In the genomic region with DNA sequence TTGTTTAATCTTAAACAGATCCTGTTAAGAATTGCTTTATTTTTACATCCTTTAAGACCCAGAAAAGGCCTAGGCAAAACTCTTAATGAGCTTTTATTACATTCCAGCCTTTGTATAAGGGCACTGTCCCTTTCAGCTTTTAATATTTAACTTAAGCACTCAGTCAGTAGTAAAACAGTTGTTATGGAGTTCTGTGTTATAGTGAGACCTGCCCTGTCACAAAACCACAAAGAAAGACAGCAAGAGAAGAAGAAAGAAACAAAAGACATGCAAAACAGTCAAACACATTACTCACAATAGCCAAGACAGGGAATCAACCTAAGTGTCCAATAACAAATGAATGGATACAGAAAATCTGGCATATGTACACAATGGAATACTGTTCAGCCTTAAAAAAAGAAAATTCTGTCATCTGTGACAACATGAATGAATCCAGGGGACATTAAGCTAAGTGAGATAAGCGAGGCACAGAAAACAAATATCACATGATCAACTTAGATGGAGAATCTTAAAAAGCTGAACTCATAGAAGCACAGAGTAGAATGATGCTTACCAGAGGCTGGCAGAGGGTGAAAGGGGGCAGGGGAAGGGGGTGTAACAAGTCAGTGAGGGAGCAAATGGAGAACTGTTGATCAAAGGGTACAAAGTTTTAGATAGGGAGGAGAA, we compare ENCODE assay signal across 22 cellular contexts.
DNase-seq lines count a peak whose midpoint lies in the region; ATAC-seq lines count a peak whose summit lies in the region.
"Had no signal": no experiment of that assay in that cellular context is flagged by ENCODE, and none has a peak within 500 bp of the region (broad histone marks: within the 10 kb centered on the region; RNA-seq: fewer than 3 reads in every experiment).

No MANE protein-coding gene starts in this region.

- no peaks in the 10 kb centered on the region for H3F3A ChIP-seq in GM23248 (ENCODE audit: insufficient read depth)

- no peaks in the 10 kb centered on the region for H3K79me2 ChIP-seq in GM23248 (ENCODE audit: insufficient read depth)

- H3K4me1 ChIP-seq in HUES48 (ENCODE audit: control insufficient read depth, insufficient read depth, low read length), result peaks cover 19% of the 10 kb centered on the region
- no peaks in the 10 kb centered on the region for H3K4me1 ChIP-seq in GM23248 (ENCODE audit: insufficient read depth)
- H3K4me1 ChIP-seq: ascending aorta, Peyer's patch, suprapubic skin had no signal

- H3K4me3 ChIP-seq in HUES48 (ENCODE audit: low read depth, low read length) (no peak overlapping the region), GM23248 (no peak overlapping the region)
- H3K4me3 ChIP-seq: ascending aorta, Peyer's patch, suprapubic skin had no signal

- H3K9me3 ChIP-seq in HUES48 (ENCODE audit: control insufficient read depth, insufficient read depth, low read length), result no peaks in the 10 kb centered on the region
- no peaks in the 10 kb centered on the region for H3K9me3 ChIP-seq in GM23248 (ENCODE audit: low read depth)
- H3K9me3 ChIP-seq: ascending aorta, Peyer's patch, suprapubic skin had no signal

- H3K27ac ChIP-seq in HUES48 (ENCODE audit: low read depth, low read length), result peak overlapping the region; percentile 66
- H3K27ac ChIP-seq in GM23248, result no peak overlapping the region
- H3K27ac ChIP-seq: ascending aorta, Peyer's patch, suprapubic skin had no signal

- H2AFZ ChIP-seq in GM23248, result no peak overlapping the region

- H3K36me3 ChIP-seq in HUES48 (ENCODE audit: control insufficient read depth, insufficient read depth, low read length) (no peaks in the 10 kb centered on the region), GM23248 (ENCODE audit: low read depth) (no peaks in the 10 kb centered on the region)
- H3K36me3 ChIP-seq: ascending aorta, Peyer's patch, suprapubic skin had no signal

- H4K20me1 ChIP-seq in GM23248 (ENCODE audit: insufficient read depth), result no peaks in the 10 kb centered on the region

- DNase-seq in kidney tubule cell (ENCODE audit: low spot score), result peak; percentile 80
- peak; percentile 94 for DNase-seq in renal cortical epithelial cell (ENCODE audit: low read depth)
- DNase-seq in GM23248, result no peak
- no peak for DNase-seq in activated T-cell treated with anti-CD3 and anti-CD28 coated beads, Interleukin-2, amount 50 U/mL, for 1 hour
- no peak for DNase-seq in cerebellar nuclear complex (lab: John Stamatoyannopoulos, UW)
- DNase-seq: activated CD4-positive, CD25-positive, alpha-beta regulatory T cell; activated CD8-positive, alpha-beta T cell treated with anti-CD3 and anti-CD28 coated beads for 36 hours; activated naive CD4-positive, alpha-beta T cell treated with anti-CD3 and anti-CD28 coated beads, Interleukin-2, amount 50 U/mL, for 16 hours; activated T-cell treated with anti-CD3 and anti-CD28 coated beads, Interleukin-2, amount 50 U/mL, for 4 hours; CD4-positive, alpha-beta memory T cell; effector memory CD8-positive, alpha-beta T cell; KG1; NCI-H187; NCI-H2227 treated with DMSO at 0.1 percent for 48 hours; Peyer's patch; stimulated activated CD4-positive, alpha-beta T cell treated with anti-CD3 and anti-CD28 coated beads, Interleukin-12 subunit alpha, Interleukin-12 subunit beta, amount 100 ng/mL, for 4 hours; T-helper 9 cell had no signal

- H3K9ac ChIP-seq in HUES48 (ENCODE audit: low read depth, low read length) (no peak overlapping the region), GM23248 (no peak overlapping the region)

- no peaks in the 10 kb centered on the region for H3K9me2 ChIP-seq in GM23248 (ENCODE audit: insufficient read depth)

- H3K4me2 ChIP-seq in GM23248 (ENCODE audit: unreplicated experiment), result no peak overlapping the region

- peak; percentile 85 for ATAC-seq in GM18870 (IDR thresholded peaks at IDR 0.05; ENCODE audit: unreplicated experiment)
- ATAC-seq: activated CD8-positive, alpha-beta T cell treated with anti-CD3 and anti-CD28 coated beads for 36 hours; activated T-cell treated with anti-CD3 and anti-CD28 coated beads, Interleukin-2, amount 50 U/mL, for 4 hours; effector memory CD8-positive, alpha-beta T cell; HCT116 had no signal

- H3K27me3 ChIP-seq in HUES48 (ENCODE audit: control insufficient read depth, insufficient read depth, low read length) (no peaks in the 10 kb centered on the region), GM23248 (replicated peaks; ENCODE audit: insufficient read depth) (0 out of 2 replicates have a peak, but pooled peaks cover 4% of the 10 kb centered on the region)
- H3K27me3 ChIP-seq: ascending aorta, Peyer's patch, suprapubic skin had no signal

- in situ Hi-C loops in GM23248 (cut with MboI), result no loop called here

- 11 to 19% methylated on average over 1 of the region's 1 CpG for WGBS in GM23248 (ENCODE audit: low coverage in 1 of 2, low lambda C conversion rate in 2 of 2, missing lambda C conversion rate in 2 of 2), 2 experiments

Comparison
In these comparisons a context has a peak if more than half of its experiments do, and no peak if none do; other contexts are left out.
1. DNase-seq: peak in kidney tubule cell (single experiment) and renal cortical epithelial cell (single experiment); none in GM23248 (single experiment), activated T-cell treated with anti-CD3 and anti-CD28 coated beads, Interleukin-2, amount 50 U/mL, for 1 hour (single experiment) and cerebellar nuclear complex (0 of 2).